15 cellular contexts compared by ENCODE assay signal in genomic region chr2:9417725-9418124, GRCh38.
"Had no signal": no experiment of that assay in that cellular context is flagged by ENCODE, and none has a peak within 500 bp of the region (broad histone marks: within the 10 kb centered on the region; RNA-seq: fewer than 3 reads in every experiment).

No MANE protein-coding gene starts in this region.

- H3K9me3 ChIP-seq: colonic mucosa, heart right ventricle, lower lobe of right lung, psoas muscle, right lobe of liver, thoracic aorta had no signal

- H3K4me3 ChIP-seq: colonic mucosa, heart right ventricle, lower lobe of right lung, psoas muscle, right lobe of liver, thoracic aorta had no signal

- DNase-seq: activated CD4-positive, alpha-beta T cell treated with anti-CD3 and anti-CD28 coated beads for 48 hours; activated CD8-positive, alpha-beta memory T cell treated with anti-CD3 and anti-CD28 coated beads, Interleukin-2, amount 50 U/mL, for 4 hours; activated CD8-positive, alpha-beta T cell treated with anti-CD3 and anti-CD28 coated beads, Interleukin-2, amount 10 ng/mL, durations not matched to agents 7 days and 5 days; activated naive CD4-positive, alpha-beta T cell; activated T-cell treated with anti-CD3 and anti-CD28 coated beads, Interleukin-2, amount 50 U/mL, for 72 hours; colonic mucosa; effector CD4-positive, alpha-beta T cell; heart right ventricle; left colon; lower lobe of right lung; psoas muscle; right lobe of liver; T-helper 2 cell had no signal

- H3K36me3 Mint-ChIP-seq: WTC11 had no signal

- H3K9me3 Mint-ChIP-seq: activated T-cell treated with anti-CD3 and anti-CD28 coated beads, Interleukin-2, amount 50 U/mL, for 72 hours; WTC11 had no signal

- H3K27ac Mint-ChIP-seq: WTC11 had no signal

- H3K27ac ChIP-seq: colonic mucosa, heart right ventricle, lower lobe of right lung, psoas muscle, right lobe of liver, thoracic aorta had no signal

- H3K4me3 Mint-ChIP-seq: activated CD8-positive, alpha-beta T cell treated with anti-CD3 and anti-CD28 coated beads, Interleukin-2, amount 10 ng/mL, durations not matched to agents 7 days and 5 days; WTC11 had no signal

- H3K27me3 ChIP-seq: colonic mucosa, heart right ventricle, right lobe of liver had no signal

- H3K36me3 ChIP-seq: colonic mucosa, right lobe of liver, thoracic aorta had no signal

- ATAC-seq: activated CD8-positive, alpha-beta T cell treated with anti-CD3 and anti-CD28 coated beads, Interleukin-2, amount 10 ng/mL, durations not matched to agents 7 days and 5 days; activated T-cell treated with anti-CD3 and anti-CD28 coated beads, Interleukin-2, amount 50 U/mL, for 72 hours; heart right ventricle; left colon; lower lobe of right lung; psoas muscle; right lobe of liver had no signal
